In genomic region chr12:57079821-57080220, GRCh38 we compare ENCODE assay signal across 13 cellular contexts. TPM values are rescaled to one million over a fixed set of nuclear protein-coding genes. Genes with fewer than 3 reads are reported as not detected.
DNase-seq lines count a peak whose midpoint lies in the region; ATAC-seq and TF ChIP-seq lines count a peak whose summit lies in the region.
"Had no signal": no experiment of that assay in that cellular context is flagged by ENCODE, and none has a peak within 500 bp of the region (broad histone marks: within the 10 kb centered on the region; RNA-seq: fewer than 3 reads in every experiment).

No MANE protein-coding gene starts in this region.

- no peak overlapping the region for H2BK120ac ChIP-seq in mesendoderm (ENCODE audit: low read depth, low read length)

- POLR2A ChIA-PET in MCF 10A (lab: Yijun Ruan, JAX) = interaction anchor here (0.8 to 10.3 kb wide), 16 partner anchors 11 to 396 kb away, joined by 3 to 162 read pairs (median 7); partner anchors contain the start of genes LRP1, NAB2, NACA and PTGES3
- POLR2A ChIA-PET in activated CD8-positive, alpha-beta T cell treated with anti-CD3 and anti-CD28 coated beads, Interleukin-2, amount 10 ng/mL, durations not matched to agents 7 days and 5 days (lab: Charles Lee) = interaction anchor here (1.2 to 4.9 kb wide), 10 partner anchors 9 to 444 kb away, joined by 3 to 95 read pairs (median 12); partner anchors contain the start of genes NAB2, NACA, SHMT2 and STAT6
- POLR2A ChIA-PET in CD8-positive, alpha-beta T cell (lab: Charles Lee) = interaction anchor here (0.9 to 3.5 kb wide), 8 partner anchors 10 to 32 kb away, joined by 3 to 70 read pairs (median 8); partner anchors contain the start of genes NAB2 and STAT6

- no peak for ATAC-seq in activated CD8-positive, alpha-beta T cell treated with anti-CD3 and anti-CD28 coated beads, Interleukin-2, amount 10 ng/mL, durations not matched to agents 7 days and 5 days
- ATAC-seq in upper lobe of right lung (no peak), GM21367 (IDR thresholded peaks at IDR 0.05; ENCODE audit: unreplicated experiment) (no peak)
- no peak for ATAC-seq in CD8-positive, alpha-beta T cell

- TF ChIP-seq POLR2A in breast epithelium (IDR thresholded peaks at IDR 0.05) = no peak

- H3K4me2 ChIP-seq in mesendoderm (ENCODE audit: low read length) = no peak overlapping the region

- no peaks in the 10 kb centered on the region for H3K27me3 Mint-ChIP-seq in MCF 10A (ENCODE audit: insufficient read depth, unreplicated experiment)
- H3K27me3 Mint-ChIP-seq in activated CD8-positive, alpha-beta T cell treated with anti-CD3 and anti-CD28 coated beads, Interleukin-2, amount 10 ng/mL, durations not matched to agents 7 days and 5 days (ENCODE audit: low read depth) = no peaks in the 10 kb centered on the region
- no peaks in the 10 kb centered on the region for H3K27me3 Mint-ChIP-seq in CD8-positive, alpha-beta T cell (ENCODE audit: low read depth)

- no peak overlapping the region for H2BK5ac ChIP-seq in mesendoderm (ENCODE audit: low read length)

- intact Hi-C loops in MCF 10A (cut with micrococcal nuclease) (no loop called here), breast epithelium (cut with DNase I; ENCODE audit: low total_unique reads) (no loop called here), upper lobe of right lung (cut with DNase I) (no loop called here)
- intact Hi-C loops in CD8-positive, alpha-beta T cell (cut with DNase I, micrococcal nuclease) = loop anchor here (1.0 to 10.0 kb wide), 5 partner anchors 7 to 955 kb away; partner anchors contain the start of genes ESYT1 (in 1 of the 2) and STAT6 (in 1 of the 2)

- H3K4ac ChIP-seq in mesendoderm (ENCODE audit: low read depth, low read length) = no peak overlapping the region

- no peaks in the 10 kb centered on the region for H3K27me3 ChIP-seq in breast epithelium
- no peaks in the 10 kb centered on the region for H3K27me3 ChIP-seq in mesendoderm (ENCODE audit: insufficient read depth, low read length, poor library complexity)
- H3K27me3 ChIP-seq in upper lobe of right lung = no peaks in the 10 kb centered on the region
- no peaks in the 10 kb centered on the region for H3K27me3 ChIP-seq in CD8-positive, alpha-beta T cell (ENCODE audit: insufficient read depth, low read length)
- H3K27me3 ChIP-seq: brain microvascular endothelial cell had no signal

- no peaks in the 10 kb centered on the region for H3K9me3 Mint-ChIP-seq in MCF 10A (ENCODE audit: unreplicated experiment)
- H3K9me3 Mint-ChIP-seq in activated CD8-positive, alpha-beta T cell treated with anti-CD3 and anti-CD28 coated beads, Interleukin-2, amount 10 ng/mL, durations not matched to agents 7 days and 5 days (ENCODE audit: insufficient read depth) = no peaks in the 10 kb centered on the region
- H3K9me3 Mint-ChIP-seq in CD8-positive, alpha-beta T cell = no peaks in the 10 kb centered on the region

- no peak for TF ChIP-seq CTCF in MCF 10A (IDR thresholded peaks at IDR 0.05; ENCODE audit: unreplicated experiment)
- TF ChIP-seq CTCF in breast epithelium (IDR thresholded peaks at IDR 0.05) = no peak
- no peak for TF ChIP-seq CTCF in upper lobe of right lung (IDR thresholded peaks at IDR 0.05)
- TF ChIP-seq CTCF in CD8-positive, alpha-beta T cell (IDR thresholded peaks at IDR 0.05) = no peak

- no peak overlapping the region for H3K9ac ChIP-seq in mesendoderm (ENCODE audit: low read length)

- WGBS in mesendoderm (ENCODE audit: extremely low coverage, insufficient coverage, low lambda C conversion rate) = no CpG with 5 or more reads among the region's 1 CpG

- DNase-seq in MCF 10A (ENCODE audit: unreplicated experiment) = no peak
- no peak for DNase-seq in breast epithelium (ENCODE audit: low spot score in 2 of 2)
- no peak for DNase-seq in activated CD8-positive, alpha-beta T cell treated with anti-CD3 and anti-CD28 coated beads, Interleukin-2, amount 10 ng/mL, durations not matched to agents 7 days and 5 days
- DNase-seq in mesendoderm = peak; percentile 63
- DNase-seq in upper lobe of right lung = no peak
- DNase-seq in NCI-H82 treated with DMSO at 0.1 percent for 48 hours (lab: John Stamatoyannopoulos, UW; ENCODE audit: unreplicated experiment) = no peak
- DNase-seq in CD8-positive, alpha-beta T cell = no peak
- DNase-seq: brain microvascular endothelial cell; C1 segment of cervical spinal cord; NCI-H1105 treated with DMSO at 0.1 percent for 48 hours; stimulated activated CD4-positive, alpha-beta T cell treated with anti-CD3 and anti-CD28 coated beads, Interleukin-12 subunit alpha, Interleukin-12 subunit beta, amount 100 ng/mL, for 4 hours; stimulated activated naive CD4-positive, alpha-beta T cell treated with Interleukin-2 at 50 U/mL for 16 hours had no signal

- no peak overlapping the region for H4K5ac ChIP-seq in mesendoderm (ENCODE audit: low read length)

- H3K23ac ChIP-seq in mesendoderm (ENCODE audit: low read length) = no peak overlapping the region

- no peak overlapping the region for H2AK5ac ChIP-seq in mesendoderm (ENCODE audit: low read length)

- CTCF ChIA-PET in MCF 10A (lab: Yijun Ruan, JAX) = interaction anchor here (0.6 to 8.1 kb wide), 14 partner anchors 11 to 394 kb away, joined by 3 to 66 read pairs (median 6); partner anchors contain the start of gene STAT6
- CTCF ChIA-PET in activated CD8-positive, alpha-beta T cell treated with anti-CD3 and anti-CD28 coated beads, Interleukin-2, amount 10 ng/mL, durations not matched to agents 7 days and 5 days (lab: Charles Lee) = interaction anchor here (1.0 to 5.8 kb wide), 18 partner anchors 10 to 134 kb away, joined by 3 to 104 read pairs (median 8); partner anchors contain the start of genes STAT6 and ZBTB39
- CTCF ChIA-PET in CD8-positive, alpha-beta T cell (lab: Charles Lee) = interaction anchor here (1.2 to 27.0 kb wide), 10 partner anchors 10 to 163 kb away, joined by 3 to 547 read pairs (median 8); partner anchors contain the start of gene STAT6

- H3K79me2 ChIP-seq in mesendoderm (ENCODE audit: control insufficient read depth, insufficient read depth, low read length) = peaks cover 6% of the 10 kb centered on the region

- H3K27ac Mint-ChIP-seq in MCF 10A (ENCODE audit: low read depth, unreplicated experiment) = peak overlapping the region; percentile 97
- H3K27ac Mint-ChIP-seq in activated CD8-positive, alpha-beta T cell treated with anti-CD3 and anti-CD28 coated beads, Interleukin-2, amount 10 ng/mL, durations not matched to agents 7 days and 5 days = peak overlapping the region; percentile 98
- H3K27ac Mint-ChIP-seq in CD8-positive, alpha-beta T cell = no peak overlapping the region

- H3K27ac ChIP-seq in breast epithelium (peak overlapping the region in 1 of 2 donors; percentile 89), mesendoderm (ENCODE audit: low read depth, low read length) (no peak overlapping the region), upper lobe of right lung (peak overlapping the region; percentile 85)
- no peak overlapping the region for H3K27ac ChIP-seq in CD8-positive, alpha-beta T cell (ENCODE audit: low read depth, low read length)

- peaks cover 7% of the 10 kb centered on the region for H3K36me3 Mint-ChIP-seq in MCF 10A (ENCODE audit: insufficient read depth, unreplicated experiment)
- H3K36me3 Mint-ChIP-seq in activated CD8-positive, alpha-beta T cell treated with anti-CD3 and anti-CD28 coated beads, Interleukin-2, amount 10 ng/mL, durations not matched to agents 7 days and 5 days (ENCODE audit: low read depth) = peaks cover 14% of the 10 kb centered on the region
- H3K36me3 Mint-ChIP-seq in CD8-positive, alpha-beta T cell = peaks cover 5% of the 10 kb centered on the region

- H3K4me3 ChIP-seq in breast epithelium (no peak overlapping the region), mesendoderm (ENCODE audit: low read length) (no peak overlapping the region), upper lobe of right lung (peak overlapping the region; percentile 40)
- no peak overlapping the region for H3K4me3 ChIP-seq in CD8-positive, alpha-beta T cell (ENCODE audit: low read depth, low read length)

- no peak overlapping the region for H3K4me3 Mint-ChIP-seq in MCF 10A (ENCODE audit: unreplicated experiment)
- H3K4me3 Mint-ChIP-seq in activated CD8-positive, alpha-beta T cell treated with anti-CD3 and anti-CD28 coated beads, Interleukin-2, amount 10 ng/mL, durations not matched to agents 7 days and 5 days = peak overlapping the region; percentile 25
- H3K4me3 Mint-ChIP-seq in CD8-positive, alpha-beta T cell = no peak overlapping the region

- peaks cover 6% of the 10 kb centered on the region for H3K79me1 ChIP-seq in mesendoderm (ENCODE audit: low read length)

- no peak overlapping the region for H3K18ac ChIP-seq in mesendoderm (ENCODE audit: low read length)

- BruUV-seq in MCF 10A (replicated peaks; lab: Mats Ljungman, UMichigan) = no TSS peak

- H3K4me1 Mint-ChIP-seq in MCF 10A (ENCODE audit: insufficient read depth, unreplicated experiment) = no peaks in the 10 kb centered on the region
- H3K4me1 Mint-ChIP-seq in activated CD8-positive, alpha-beta T cell treated with anti-CD3 and anti-CD28 coated beads, Interleukin-2, amount 10 ng/mL, durations not matched to agents 7 days and 5 days (ENCODE audit: low read depth) = peaks cover 27% of the 10 kb centered on the region
- H3K4me1 Mint-ChIP-seq in CD8-positive, alpha-beta T cell (ENCODE audit: low read depth) = peaks cover 25% of the 10 kb centered on the region

- H3K9me3 ChIP-seq in breast epithelium = no peaks in the 10 kb centered on the region
- no peaks in the 10 kb centered on the region for H3K9me3 ChIP-seq in upper lobe of right lung
- H3K9me3 ChIP-seq in CD8-positive, alpha-beta T cell (ENCODE audit: low read length) = no peaks in the 10 kb centered on the region

- H2BK15ac ChIP-seq in mesendoderm (replicated peaks; ENCODE audit: low read depth) = no peak overlapping the region

- no peak overlapping the region for H3K56ac ChIP-seq in mesendoderm (ENCODE audit: low read length)

- H3K36me3 ChIP-seq in breast epithelium (no peaks in the 10 kb centered on the region), mesendoderm (ENCODE audit: control insufficient read depth, insufficient read depth, low read length) (no peaks in the 10 kb centered on the region), upper lobe of right lung (no peaks in the 10 kb centered on the region)
- no peaks in the 10 kb centered on the region for H3K36me3 ChIP-seq in CD8-positive, alpha-beta T cell (ENCODE audit: insufficient read depth, low read length)
- H3K36me3 ChIP-seq: brain microvascular endothelial cell had no signal

- no peak overlapping the region for H4K8ac ChIP-seq in mesendoderm (ENCODE audit: low read depth, low read length)

- H3K4me1 ChIP-seq in breast epithelium = peaks cover 0 to 7% of the 10 kb centered on the region in 2 donors
- H3K4me1 ChIP-seq in mesendoderm (ENCODE audit: control insufficient read depth, low read depth, low read length) = no peaks in the 10 kb centered on the region
- peaks cover 14% of the 10 kb centered on the region for H3K4me1 ChIP-seq in upper lobe of right lung
- peaks cover 8% of the 10 kb centered on the region for H3K4me1 ChIP-seq in CD8-positive, alpha-beta T cell (ENCODE audit: insufficient read depth, low read length)

RNA-seq across cellular contexts. Expression of gene NEMP1, which starts 1.2 kb away (rescaled TPM):
- 17.5 and 22.5 TPM in 2 replicates for total RNA-seq in MCF 10A (2022)
- 10 to 100 TPM in 2 of 3 donors, 1 to 10 TPM in 1; 6.9 to 13.3 (median 10.9) TPM for total RNA-seq in breast epithelium
- 10 to 100 TPM; 56.4 to 56.9 TPM for total RNA-seq in activated CD8-positive, alpha-beta T cell treated with anti-CD3 and anti-CD28 coated beads, Interleukin-2, amount 10 ng/mL, durations not matched to agents 7 days and 5 days
- 14.8 TPM for polyA plus RNA-seq in mesendoderm (2013, experiment 1 of 2)
- polyA plus RNA-seq in mesendoderm (2013, experiment 2 of 2) = 14.9 TPM
- 14.1 TPM for total RNA-seq in upper lobe of right lung
- 1 to 10 TPM; 4.3 to 7.4 TPM for total RNA-seq in CD8-positive, alpha-beta T cell

RNA-seq across cellular contexts. Expression of gene NAB2, which starts 9.1 kb away (rescaled TPM):
- total RNA-seq in MCF 10A (2022) (25.8 and 30.6 TPM in 2 replicates), breast epithelium (10 to 100 TPM in 2 of 3 donors, 1 to 10 TPM in 1; 9.0 to 33.2 (median 24.6) TPM), upper lobe of right lung (37.3 TPM)
- total RNA-seq in activated CD8-positive, alpha-beta T cell treated with anti-CD3 and anti-CD28 coated beads, Interleukin-2, amount 10 ng/mL, durations not matched to agents 7 days and 5 days = 10 to 100 TPM; 12.9 to 13.7 TPM
- 10.0 TPM for polyA plus RNA-seq in mesendoderm (2013, experiment 1 of 2)
- 9.5 TPM for polyA plus RNA-seq in mesendoderm (2013, experiment 2 of 2)
- 1 to 10 TPM; 5.9 to 6.7 TPM for total RNA-seq in CD8-positive, alpha-beta T cell

RNA-seq across cellular contexts. Expression of gene MYO1A, which starts 29.9 kb away (rescaled TPM):
- 0.12 and 0.42 TPM in 2 replicates for total RNA-seq in MCF 10A (2022)
- 1 to 10 TPM in 1 of 3 donors, under 1 TPM in 2; 0.15 to 2.2 (median 0.98) TPM for total RNA-seq in breast epithelium
- total RNA-seq in activated CD8-positive, alpha-beta T cell treated with anti-CD3 and anti-CD28 coated beads, Interleukin-2, amount 10 ng/mL, durations not matched to agents 7 days and 5 days = 1 to 10 TPM; 1.3 to 1.4 TPM
- polyA plus RNA-seq in mesendoderm (2013, experiment 1 of 2) = 0.07 TPM
- 0.07 TPM for polyA plus RNA-seq in mesendoderm (2013, experiment 2 of 2)
- total RNA-seq in upper lobe of right lung = 1.4 TPM
- under 1 TPM; 0.22 to 0.81 TPM for total RNA-seq in CD8-positive, alpha-beta T cell

RNA-seq across cellular contexts. Expression of gene STAT6, which starts 31.3 kb away (rescaled TPM):
- total RNA-seq in MCF 10A (2022) (99.7 and 122 TPM in 2 replicates), breast epithelium (100 to 1,000 TPM; 139 to 147 (median 146) TPM), upper lobe of right lung (230 TPM)
- total RNA-seq in activated CD8-positive, alpha-beta T cell treated with anti-CD3 and anti-CD28 coated beads, Interleukin-2, amount 10 ng/mL, durations not matched to agents 7 days and 5 days = 100 to 1,000 TPM; 189 TPM
- 22.6 TPM for polyA plus RNA-seq in mesendoderm (2013, experiment 1 of 2)
- 22.2 TPM for polyA plus RNA-seq in mesendoderm (2013, experiment 2 of 2)
- total RNA-seq in CD8-positive, alpha-beta T cell = 100 to 1,000 TPM; 116 to 127 TPM

RNA-seq across cellular contexts. Expression of gene LRP1, which starts 48.5 kb away (rescaled TPM):
- total RNA-seq in MCF 10A (2022) (18.9 and 25.3 TPM in 2 replicates), breast epithelium (100 to 1,000 TPM; 102 to 894 (median 240) TPM), upper lobe of right lung (261 TPM)
- total RNA-seq in activated CD8-positive, alpha-beta T cell treated with anti-CD3 and anti-CD28 coated beads, Interleukin-2, amount 10 ng/mL, durations not matched to agents 7 days and 5 days = under 1 TPM; 0.39 to 0.40 TPM
- polyA plus RNA-seq in mesendoderm (2013, experiment 1 of 2) = 16.1 TPM
- 15.2 TPM for polyA plus RNA-seq in mesendoderm (2013, experiment 2 of 2)
- 1 to 10 TPM; 3.6 to 4.0 TPM for total RNA-seq in CD8-positive, alpha-beta T cell

Comparison
In these comparisons a context has a peak if more than half of its experiments do, and no peak if none do; other contexts are left out.
1. intact Hi-C loops: an anchor here in CD8-positive, alpha-beta T cell (1.0 to 10.0 kb wide); none called in MCF 10A, breast epithelium and upper lobe of right lung.